Comparison of ENCODE assay signal across 12 cellular contexts in the genomic region with DNA sequence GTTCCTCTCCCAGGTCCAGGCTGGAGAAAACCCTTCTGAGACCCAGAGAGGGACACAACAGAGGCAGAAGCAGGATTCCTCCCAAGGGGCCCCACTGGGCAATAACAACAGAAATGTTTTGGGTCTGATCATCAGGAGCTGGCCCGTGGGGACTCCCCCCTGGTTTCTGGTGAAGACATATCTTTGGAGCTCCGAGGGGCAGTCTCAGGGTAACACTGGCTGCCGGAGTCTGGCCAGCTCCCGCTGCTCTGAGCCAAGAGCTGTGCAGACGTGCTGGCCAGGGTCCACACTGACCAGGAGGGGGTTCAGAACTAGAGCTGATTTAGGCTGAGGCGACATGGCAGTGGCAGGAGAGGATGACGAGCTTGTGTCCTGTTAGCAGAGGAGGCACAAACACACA. TPM values are rescaled to one million over a fixed set of nuclear protein-coding genes. Genes with fewer than 3 reads are reported as not detected.
DNase-seq lines count a peak whose midpoint lies in the region; ATAC-seq and TF ChIP-seq lines count a peak whose summit lies in the region.
"Had no signal": no experiment of that assay in that cellular context is flagged by ENCODE, and none has a peak within 500 bp of the region (broad histone marks: within the 10 kb centered on the region; RNA-seq: fewer than 3 reads in every experiment).

No MANE protein-coding gene starts in this region.

- no peak overlapping the region for H3K9ac ChIP-seq in neural progenitor cell
- H3K9ac ChIP-seq: SK-N-SH had no signal

- TF ChIP-seq EP300 in esophagus muscularis mucosa (IDR thresholded peaks at IDR 0.05) (no peak), upper lobe of left lung (IDR thresholded peaks at IDR 0.05) (no peak)

- no peak for TF ChIP-seq POLR2A in esophagus muscularis mucosa (IDR thresholded peaks at IDR 0.05; ENCODE audit: low read depth)
- no peak for TF ChIP-seq POLR2A in upper lobe of left lung (IDR thresholded peaks at IDR 0.05)

- no peaks in the 10 kb centered on the region for H3K27me3 Mint-ChIP-seq in activated naive CD4-positive, alpha-beta T cell treated with anti-CD3 and anti-CD28 coated beads, Interleukin-2, amount 10 ng/mL, durations not matched to agents 7 days and 5 days
- no peaks in the 10 kb centered on the region for H3K27me3 Mint-ChIP-seq in neural progenitor cell (ENCODE audit: insufficient read depth, low read depth)

- peak overlapping the region; percentile 72 for H3K4me2 ChIP-seq in neural progenitor cell
- H3K4me2 ChIP-seq: SK-N-SH had no signal

- peak overlapping the region; percentile 46 for H3K27ac Mint-ChIP-seq in activated naive CD4-positive, alpha-beta T cell treated with anti-CD3 and anti-CD28 coated beads, Interleukin-2, amount 10 ng/mL, durations not matched to agents 7 days and 5 days
- peak overlapping the region; percentile 23 for H3K27ac Mint-ChIP-seq in neural progenitor cell

- no peaks in the 10 kb centered on the region for H3K79me2 ChIP-seq in neural progenitor cell (ENCODE audit: low read depth)

- H3K27ac ChIP-seq in esophagus muscularis mucosa (replicated peaks in 1 of 4) = peak overlapping the region; percentile 70 to 79 (median 75)
- no peak overlapping the region for H3K27ac ChIP-seq in neural progenitor cell
- H3K27ac ChIP-seq in upper lobe of left lung = peak overlapping the region; percentile 85 to 91 (median 88)

- H3K36me3 ChIP-seq in esophagus muscularis mucosa (peaks cover 8 to 24% (median 20%) of the 10 kb centered on the region in 4 donors), neural progenitor cell (no peaks in the 10 kb centered on the region), upper lobe of left lung (peaks cover 4 to 17% (median 5%) of the 10 kb centered on the region in 4 donors)

- no peak for DNase-seq in activated naive CD4-positive, alpha-beta T cell treated with anti-CD3 and anti-CD28 coated beads, Interleukin-2, amount 10 ng/mL, durations not matched to agents 7 days and 5 days
- no peak for DNase-seq in activated naive CD4-positive, alpha-beta T cell (lab: John Stamatoyannopoulos, UW)
- DNase-seq in esophagus muscularis mucosa (ENCODE audit: extremely low spot score) = no peak
- peak; percentile 32 for DNase-seq in neural progenitor cell (ENCODE audit: low spot score)
- DNase-seq in upper lobe of left lung = no peak
- no peak for DNase-seq in DMS53 treated with DMSO at 0.1 percent for 48 hours (lab: John Stamatoyannopoulos, UW; ENCODE audit: unreplicated experiment)
- no peak for DNase-seq in NK-92 treated with Interleukin-12 subunit alpha and Interleukin-12 subunit beta, amount 100 ng/mL, for 24 hours (lab: John Stamatoyannopoulos, UW)
- DNase-seq: activated CD8-positive, alpha-beta memory T cell treated with anti-CD3 and anti-CD28 coated beads for 24 hours; NCI-H1694; SK-N-SH had no signal

- H3K9me3 ChIP-seq in esophagus muscularis mucosa (no peaks in the 10 kb centered on the region), neural progenitor cell (ENCODE audit: low read depth) (no peaks in the 10 kb centered on the region), upper lobe of left lung (no peaks in the 10 kb centered on the region)
- H3K9me3 ChIP-seq: SK-N-SH had no signal

- no peak overlapping the region for H2AFZ ChIP-seq in neural progenitor cell (replicated peaks)

- H3K4me3 ChIP-seq in esophagus muscularis mucosa = peak overlapping the region in 1 of 4 donors; percentile 4
- no peak overlapping the region for H3K4me3 ChIP-seq in neural progenitor cell
- H3K4me3 ChIP-seq in upper lobe of left lung = no peak overlapping the region
- H3K4me3 ChIP-seq: K562 had no signal

- CTCF ChIA-PET in activated naive CD4-positive, alpha-beta T cell treated with anti-CD3 and anti-CD28 coated beads, Interleukin-2, amount 10 ng/mL, durations not matched to agents 7 days and 5 days (lab: Charles Lee) = interaction anchor here (4.9 kb wide), 1 partner anchor 8 kb away, joined by 49 read pairs; no protein-coding TSS in a partner anchor

- intact Hi-C loops in esophagus muscularis mucosa (cut with DNase I) = no loop called here

- ATAC-seq in upper lobe of left lung (ENCODE audit: low FRiP score in 2 of 2) (no peak), HG03135 (IDR thresholded peaks at IDR 0.05; ENCODE audit: unreplicated experiment) (no peak)
- ATAC-seq: K562 had no signal

- H3K4me1 ChIP-seq in esophagus muscularis mucosa (peaks cover 63 to 75% (median 69%) of the 10 kb centered on the region in 4 donors), neural progenitor cell (peaks cover 21% of the 10 kb centered on the region), upper lobe of left lung (peaks cover 54 to 67% (median 58%) of the 10 kb centered on the region in 4 donors)

- H3F3A ChIP-seq in neural progenitor cell (ENCODE audit: low read depth) = peaks cover 30% of the 10 kb centered on the region

- H3K4me1 Mint-ChIP-seq in activated naive CD4-positive, alpha-beta T cell treated with anti-CD3 and anti-CD28 coated beads, Interleukin-2, amount 10 ng/mL, durations not matched to agents 7 days and 5 days = peaks cover 45% of the 10 kb centered on the region
- peaks cover 62% of the 10 kb centered on the region for H3K4me1 Mint-ChIP-seq in neural progenitor cell

- H3K4me3 Mint-ChIP-seq in activated naive CD4-positive, alpha-beta T cell treated with anti-CD3 and anti-CD28 coated beads, Interleukin-2, amount 10 ng/mL, durations not matched to agents 7 days and 5 days = no peak overlapping the region
- H3K4me3 Mint-ChIP-seq in neural progenitor cell = no peak overlapping the region

- 56% methylated on average over 5 of the region's 7 CpGs for WGBS in esophagus muscularis mucosa
- WGBS in upper lobe of left lung, 2 donors = 61 to 66% methylated on average over 5 to 7 of the region's 7 CpGs

- H3K27me3 ChIP-seq in esophagus muscularis mucosa = no peaks in the 10 kb centered on the region
- peaks cover 93% of the 10 kb centered on the region for H3K27me3 ChIP-seq in neural progenitor cell
- no peaks in the 10 kb centered on the region for H3K27me3 ChIP-seq in upper lobe of left lung

- no peak for TF ChIP-seq CTCF in esophagus muscularis mucosa (IDR thresholded peaks at IDR 0.05)
- no peak for TF ChIP-seq CTCF in neural progenitor cell (IDR thresholded peaks at IDR 0.05)
- no peak for TF ChIP-seq CTCF in upper lobe of left lung (IDR thresholded peaks at IDR 0.05)

- peaks cover 41% of the 10 kb centered on the region for H3K36me3 Mint-ChIP-seq in activated naive CD4-positive, alpha-beta T cell treated with anti-CD3 and anti-CD28 coated beads, Interleukin-2, amount 10 ng/mL, durations not matched to agents 7 days and 5 days
- peaks cover 7% of the 10 kb centered on the region for H3K36me3 Mint-ChIP-seq in neural progenitor cell

- no peaks in the 10 kb centered on the region for H3K9me3 Mint-ChIP-seq in activated naive CD4-positive, alpha-beta T cell treated with anti-CD3 and anti-CD28 coated beads, Interleukin-2, amount 10 ng/mL, durations not matched to agents 7 days and 5 days
- H3K9me3 Mint-ChIP-seq in neural progenitor cell = no peaks in the 10 kb centered on the region

- H4K20me1 ChIP-seq in neural progenitor cell (ENCODE audit: low read depth) = peaks cover 96% of the 10 kb centered on the region

RNA-seq across cellular contexts. Expression of gene ECE1, which starts 13.1 kb away (rescaled TPM):
- total RNA-seq in esophagus muscularis mucosa (100 to 1,000 TPM in 1 of 4 donors, 10 to 100 TPM in 3; 53.6 to 101 (median 80.7) TPM), neural progenitor cell (ENCODE audit: low replicate concordance) (12.5 and 15.2 TPM in 2 replicates), upper lobe of left lung (100 to 1,000 TPM in 1 of 6 donors, 10 to 100 TPM in 5; 55.8 to 120 (median 74.8) TPM)
